Comparison of ENCODE assay signal across 16 cellular contexts in genomic region chr2:150204449-150204848, GRCh38.
DNase-seq lines count a peak whose midpoint lies in the region; ATAC-seq and TF ChIP-seq lines count a peak whose summit lies in the region.
"Had no signal": no experiment of that assay in that cellular context is flagged by ENCODE, and none has a peak within 500 bp of the region (broad histone marks: within the 10 kb centered on the region; RNA-seq: fewer than 3 reads in every experiment).

No MANE protein-coding gene starts in this region.

- H3K27ac Mint-ChIP-seq in stimulated activated effector memory CD8-positive, alpha-beta T cell treated with anti-CD3 and anti-CD28 coated beads, Interleukin-12 subunit alpha, Interleukin-12 subunit beta, amount 100 ng/mL, for 72 hours, result no peak overlapping the region
- H3K27ac Mint-ChIP-seq: activated CD4-positive, alpha-beta T cell treated with anti-CD3 and anti-CD28 coated beads, Interleukin-2, amount 10 ng/mL, durations not matched to agents 24 days and 14 days had no signal

- no peaks in the 10 kb centered on the region for H3K36me3 Mint-ChIP-seq in stimulated activated effector memory CD8-positive, alpha-beta T cell treated with anti-CD3 and anti-CD28 coated beads, Interleukin-12 subunit alpha, Interleukin-12 subunit beta, amount 100 ng/mL, for 72 hours

- no peak overlapping the region for H3K4me3 Mint-ChIP-seq in stimulated activated effector memory CD8-positive, alpha-beta T cell treated with anti-CD3 and anti-CD28 coated beads, Interleukin-12 subunit alpha, Interleukin-12 subunit beta, amount 100 ng/mL, for 72 hours
- H3K4me3 Mint-ChIP-seq: activated CD4-positive, alpha-beta T cell treated with anti-CD3 and anti-CD28 coated beads, Interleukin-2, amount 10 ng/mL, durations not matched to agents 24 days and 14 days had no signal

- H3K9me2 ChIP-seq in PC-3 (replicated peaks; ENCODE audit: low read length), result no peaks in the 10 kb centered on the region

- H3K9me3 Mint-ChIP-seq in stimulated activated effector memory CD8-positive, alpha-beta T cell treated with anti-CD3 and anti-CD28 coated beads, Interleukin-12 subunit alpha, Interleukin-12 subunit beta, amount 100 ng/mL, for 72 hours, result peaks cover 4% of the 10 kb centered on the region
- H3K9me3 Mint-ChIP-seq: activated CD4-positive, alpha-beta T cell treated with anti-CD3 and anti-CD28 coated beads, Interleukin-2, amount 10 ng/mL, durations not matched to agents 24 days and 14 days had no signal

- no peaks in the 10 kb centered on the region for H4K20me1 ChIP-seq in PC-3 (ENCODE audit: low read length)

- no peaks in the 10 kb centered on the region for H3K27me3 ChIP-seq in PC-3 (ENCODE audit: low read length)

- no peaks in the 10 kb centered on the region for H3K79me2 ChIP-seq in PC-3 (ENCODE audit: low read length)

- H3K4me1 ChIP-seq in PC-3 (ENCODE audit: insufficient read depth, low read length), result peaks cover 4% of the 10 kb centered on the region; the same call in 1 of the 2 replicates
- H3K4me1 ChIP-seq: lower lobe of right lung had no signal

- H3K27ac ChIP-seq in PC-3 (ENCODE audit: low read length), result no peak overlapping the region
- H3K27ac ChIP-seq: lower lobe of right lung had no signal

- H3K36me3 ChIP-seq in PC-3 (ENCODE audit: low read depth, low read length), result no peaks in the 10 kb centered on the region
- H3K36me3 ChIP-seq: lower lobe of right lung had no signal

- CTCF ChIA-PET in PC-3 (lab: Charles Lee), result no interaction called here

- H3K9me3 ChIP-seq in PC-3 (ENCODE audit: low read length), result no peaks in the 10 kb centered on the region
- H3K9me3 ChIP-seq: lower lobe of right lung had no signal

- H3F3A ChIP-seq in PC-3 (ENCODE audit: low read length, unreplicated experiment), result no peaks in the 10 kb centered on the region

- BruUV-seq in PC-3 (replicated peaks; lab: Mats Ljungman, UMichigan), result no TSS peak

- H3K9ac ChIP-seq in PC-3 (ENCODE audit: low read length), result no peak overlapping the region

- TF ChIP-seq CTCF in PC-3 (conservative IDR thresholded peaks at IDR 0.05; ENCODE audit: low read depth, low read length) (no peak), fibroblast of the aortic adventitia (IDR thresholded peaks at IDR 0.05; ENCODE audit: insufficient read depth, low read length) (no peak)

- POLR2A ChIA-PET in PC-3 (lab: Charles Lee; ENCODE audit: unreplicated experiment), result no interaction called here

- no peaks in the 10 kb centered on the region for H3K4me1 Mint-ChIP-seq in stimulated activated effector memory CD8-positive, alpha-beta T cell treated with anti-CD3 and anti-CD28 coated beads, Interleukin-12 subunit alpha, Interleukin-12 subunit beta, amount 100 ng/mL, for 72 hours
- H3K4me1 Mint-ChIP-seq: activated CD4-positive, alpha-beta T cell treated with anti-CD3 and anti-CD28 coated beads, Interleukin-2, amount 10 ng/mL, durations not matched to agents 24 days and 14 days had no signal

- intact Hi-C loops in PC-3 (cut with micrococcal nuclease), result no loop called here

- DNase-seq in GM03348 (ENCODE audit: low spot score) (peak; percentile 61), PC-3 (peak; percentile 43), fibroblast of the aortic adventitia (ENCODE audit: low read depth) (peak; percentile 90), skeletal muscle cell (ENCODE audit: low read depth) (peak; percentile 93), activated gamma-delta T cell (lab: John Stamatoyannopoulos, UW) (no peak), dermis blood vessel endothelial cell (no peak)
- DNase-seq in stimulated activated effector memory CD8-positive, alpha-beta T cell treated with anti-CD3 and anti-CD28 coated beads, Interleukin-12 subunit alpha, Interleukin-12 subunit beta, amount 100 ng/mL, for 72 hours (ENCODE audit: low spot score in 2 of 2), result no peak
- DNase-seq: activated CD4-positive, alpha-beta T cell treated with anti-CD3 and anti-CD28 coated beads, Interleukin-2, amount 10 ng/mL, durations not matched to agents 24 days and 14 days; activated effector memory CD4-positive, alpha-beta T cell treated with Interleukin-2 at 50 U/mL for 16 hours; cerebellar nuclear complex; DMS53; lower lobe of right lung; NCI-H1092; NCI-H526; occipital lobe; stimulated activated naive CD4-positive, alpha-beta T cell treated with Interleukin-2 at 50 U/mL for 16 hours had no signal

- H3K4me2 ChIP-seq in PC-3 (ENCODE audit: low read length), result no peak overlapping the region

- H2AFZ ChIP-seq in PC-3 (ENCODE audit: low read length), result no peak overlapping the region

- ATAC-seq in PC-3, result no peak
- no peak for ATAC-seq in stimulated activated effector memory CD8-positive, alpha-beta T cell treated with anti-CD3 and anti-CD28 coated beads, Interleukin-12 subunit alpha, Interleukin-12 subunit beta, amount 100 ng/mL, for 72 hours

- no peak overlapping the region for H3K4me3 ChIP-seq in PC-3 (ENCODE audit: low read length)
- no peak overlapping the region for H3K4me3 ChIP-seq in fibroblast of the aortic adventitia (ENCODE audit: low read depth, low read length)
- no peak overlapping the region for H3K4me3 ChIP-seq in skeletal muscle cell (ENCODE audit: low read depth, low read length)
- H3K4me3 ChIP-seq: lower lobe of right lung had no signal

Comparison
In these comparisons a context has a peak if more than half of its experiments do, and no peak if none do; other contexts are left out.
1. DNase-seq: peak in GM03348 (single experiment), PC-3 (single experiment), fibroblast of the aortic adventitia (single experiment) and skeletal muscle cell (single experiment); none in stimulated activated effector memory CD8-positive, alpha-beta T cell treated with anti-CD3 and anti-CD28 coated beads, Interleukin-12 subunit alpha, Interleukin-12 subunit beta, amount 100 ng/mL, for 72 hours (0 of 2), activated gamma-delta T cell (single experiment) and dermis blood vessel endothelial cell (single experiment).